In the genomic region with DNA sequence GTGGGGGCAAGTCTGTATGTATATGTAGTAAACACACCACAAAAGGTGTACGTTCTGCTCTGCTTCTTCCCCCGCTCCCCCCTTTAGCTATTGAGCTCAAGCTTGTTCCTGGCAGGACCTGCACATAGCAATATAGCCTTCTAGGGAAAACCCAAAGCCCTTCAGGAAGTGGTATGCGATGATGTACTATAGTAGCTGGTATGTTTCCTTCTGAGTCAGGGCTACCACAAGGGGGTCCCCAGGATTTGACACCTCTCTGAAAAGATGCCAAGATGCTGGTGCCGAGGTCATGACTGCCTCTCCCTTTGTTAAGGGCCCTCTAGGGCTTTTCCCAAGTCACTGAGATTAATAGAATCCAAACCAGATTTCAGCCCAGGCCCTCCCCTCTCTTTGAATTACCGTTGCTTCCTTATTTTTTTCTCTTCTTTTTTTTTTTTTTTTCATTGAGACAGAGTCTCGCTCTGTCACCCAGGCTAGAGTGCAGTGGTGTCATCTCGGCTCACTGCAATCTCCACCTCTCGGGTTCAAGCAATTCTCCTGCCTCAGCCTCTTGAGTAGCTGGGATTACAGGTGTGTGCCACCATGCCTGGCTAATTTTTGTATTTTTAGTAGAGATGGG, we compare ENCODE assay signal across 8 cellular contexts.
DNase-seq lines count a peak whose midpoint lies in the region; ATAC-seq and TF ChIP-seq lines count a peak whose summit lies in the region.

No MANE protein-coding gene starts in this region.

- H3K27me3 Mint-ChIP-seq in activated CD8-positive, alpha-beta T cell treated with anti-CD3 and anti-CD28 coated beads for 36 hours, result no peaks in the 10 kb centered on the region
- no peaks in the 10 kb centered on the region for H3K27me3 Mint-ChIP-seq in natural killer cell treated with Interleukin-12 subunit alpha and Interleukin-12 subunit beta and Interleukin-15 and Interleukin-18, amount 100 ng/mL, for 72 hours

- H3K36me3 Mint-ChIP-seq in activated CD8-positive, alpha-beta T cell treated with anti-CD3 and anti-CD28 coated beads for 36 hours (ENCODE audit: low read depth), result peaks cover 57% of the 10 kb centered on the region
- H3K36me3 Mint-ChIP-seq in natural killer cell treated with Interleukin-12 subunit alpha and Interleukin-12 subunit beta and Interleukin-15 and Interleukin-18, amount 100 ng/mL, for 72 hours, result peaks cover 33% of the 10 kb centered on the region

- CTCF ChIA-PET in activated CD8-positive, alpha-beta T cell treated with anti-CD3 and anti-CD28 coated beads for 36 hours (lab: Charles Lee), result interaction anchor here (0.7 to 6.3 kb wide), 11 partner anchors 9 to 313 kb away, joined by 3 to 58 read pairs (median 4); no protein-coding TSS in a partner anchor

- TF ChIP-seq CTCF in activated CD8-positive, alpha-beta T cell treated with anti-CD3 and anti-CD28 coated beads for 36 hours (IDR thresholded peaks at IDR 0.05), result no peak

- H3K4me3 Mint-ChIP-seq in activated CD8-positive, alpha-beta T cell treated with anti-CD3 and anti-CD28 coated beads for 36 hours, result peak overlapping the region; percentile 49
- peak overlapping the region; percentile 86 for H3K4me3 Mint-ChIP-seq in natural killer cell treated with Interleukin-12 subunit alpha and Interleukin-12 subunit beta and Interleukin-15 and Interleukin-18, amount 100 ng/mL, for 72 hours

- POLR2A ChIA-PET in activated CD8-positive, alpha-beta T cell treated with anti-CD3 and anti-CD28 coated beads for 36 hours (lab: Charles Lee), result interaction anchor here (0.5 to 5.6 kb wide), 11 partner anchors 12 to 277 kb away, joined by 3 to 57 read pairs (median 5); no protein-coding TSS in a partner anchor

- H3K9me3 Mint-ChIP-seq in activated CD8-positive, alpha-beta T cell treated with anti-CD3 and anti-CD28 coated beads for 36 hours, result peaks cover 38% of the 10 kb centered on the region
- peaks cover 17% of the 10 kb centered on the region for H3K9me3 Mint-ChIP-seq in natural killer cell treated with Interleukin-12 subunit alpha and Interleukin-12 subunit beta and Interleukin-15 and Interleukin-18, amount 100 ng/mL, for 72 hours

- peak overlapping the region; percentile 86 for H3K27ac Mint-ChIP-seq in activated CD8-positive, alpha-beta T cell treated with anti-CD3 and anti-CD28 coated beads for 36 hours
- H3K27ac Mint-ChIP-seq in natural killer cell treated with Interleukin-12 subunit alpha and Interleukin-12 subunit beta and Interleukin-15 and Interleukin-18, amount 100 ng/mL, for 72 hours, result peak overlapping the region; percentile 92 to 95

- DNase-seq in activated CD8-positive, alpha-beta T cell treated with anti-CD3 and anti-CD28 coated beads for 36 hours, result peak; percentile 96
- DNase-seq in natural killer cell treated with Interleukin-12 subunit alpha and Interleukin-12 subunit beta and Interleukin-15 and Interleukin-18, amount 100 ng/mL, for 72 hours (ENCODE audit: low spot score), result peak; percentile 98
- DNase-seq in COR-L47 (lab: John Stamatoyannopoulos, UW) (no peak), posterior cingulate gyrus (no peak), NOMO-1 treated with dmso at 0.1 percent for 144 hours (lab: John Stamatoyannopoulos, UW; ENCODE audit: unreplicated experiment) (no peak), NCI-H510A treated with DMSO at 0.1 percent for 48 hours (lab: John Stamatoyannopoulos, UW) (no peak)

- peaks cover 84% of the 10 kb centered on the region for H3K4me1 Mint-ChIP-seq in activated CD8-positive, alpha-beta T cell treated with anti-CD3 and anti-CD28 coated beads for 36 hours (ENCODE audit: low read depth)
- peaks cover 76 to 90% of the 10 kb centered on the region in 2 donors for H3K4me1 Mint-ChIP-seq in natural killer cell treated with Interleukin-12 subunit alpha and Interleukin-12 subunit beta and Interleukin-15 and Interleukin-18, amount 100 ng/mL, for 72 hours (ENCODE audit: low read depth in 2 of 2)

- peak; percentile 93 for ATAC-seq in GM18867 (IDR thresholded peaks at IDR 0.05; ENCODE audit: unreplicated experiment)
- peak; percentile 68 for ATAC-seq in HG03025 (IDR thresholded peaks at IDR 0.05; ENCODE audit: low FRiP score, unreplicated experiment)
- ATAC-seq in activated CD8-positive, alpha-beta T cell treated with anti-CD3 and anti-CD28 coated beads for 36 hours, result peak; percentile 83
- peak; percentile 93 to 94 for ATAC-seq in natural killer cell treated with Interleukin-12 subunit alpha and Interleukin-12 subunit beta and Interleukin-15 and Interleukin-18, amount 100 ng/mL, for 72 hours

- intact Hi-C loops in activated CD8-positive, alpha-beta T cell treated with anti-CD3 and anti-CD28 coated beads for 36 hours (cut with micrococcal nuclease), result loop anchor here (2.0 kb wide), 2 partner anchors 16 to 28 kb away; no protein-coding TSS in a partner anchor
- intact Hi-C loops in posterior cingulate gyrus (cut with DNase I), result no loop called here

Comparison
In these comparisons a context has a peak if more than half of its experiments do, and no peak if none do; other contexts are left out.
1. DNase-seq: peak in activated CD8-positive, alpha-beta T cell treated with anti-CD3 and anti-CD28 coated beads for 36 hours (single experiment) and natural killer cell treated with Interleukin-12 subunit alpha and Interleukin-12 subunit beta and Interleukin-15 and Interleukin-18, amount 100 ng/mL, for 72 hours (single experiment); none in COR-L47 (single experiment), posterior cingulate gyrus (0 of 10), NOMO-1 treated with dmso at 0.1 percent for 144 hours (single experiment) and NCI-H510A treated with DMSO at 0.1 percent for 48 hours (single experiment).
2. Peak in every context shown above with its lines, with median percentiles within 50 percentile points of each other: ATAC-seq.